ENCODE assay signal across 25 cellular contexts in the genomic region with DNA sequence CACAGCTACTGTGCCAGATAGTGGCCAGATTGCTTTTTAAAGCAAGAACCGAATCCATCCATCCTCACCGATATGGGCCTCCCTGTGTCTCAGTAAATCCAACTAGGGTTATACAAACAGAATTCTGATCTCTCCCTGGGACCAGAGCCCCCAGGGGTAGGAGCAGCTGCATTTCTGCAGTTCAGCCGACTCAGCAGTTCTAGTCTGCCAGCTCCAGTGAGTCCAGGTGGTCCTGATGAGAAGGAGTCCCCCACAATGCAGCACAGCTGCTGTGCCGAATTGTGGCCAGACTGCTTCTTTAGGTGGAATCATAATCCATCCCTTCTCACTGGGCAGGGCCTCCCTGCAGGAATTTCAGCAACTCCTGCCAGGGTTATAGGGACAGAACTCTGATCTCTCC.
DNase-seq lines count a peak whose midpoint lies in the region; ATAC-seq, FAIRE-seq and TF ChIP-seq lines count a peak whose summit lies in the region.
"Had no signal": no experiment of that assay in that cellular context is flagged by ENCODE, and none has a peak within 500 bp of the region (broad histone marks: within the 10 kb centered on the region; RNA-seq: fewer than 3 reads in every experiment).

No MANE protein-coding gene starts in this region.

- no peaks in the 10 kb centered on the region for H3K79me2 ChIP-seq in OCI-LY3 (ENCODE audit: low read length)
- H3K79me2 ChIP-seq in H1 (ENCODE audit: control insufficient read depth in 1 of 2, insufficient read depth in 2 of 2, low read length in 2 of 2): no peaks in the 10 kb centered on the region
- no peaks in the 10 kb centered on the region for H3K79me2 ChIP-seq in neural progenitor cell (ENCODE audit: low read depth)

- TF ChIP-seq RAD21 in A549 (conservative IDR thresholded peaks at IDR 0.05 in 1 of 2, IDR thresholded peaks at IDR 0.05 in 1 of 2) (no peak), H1 (IDR thresholded peaks at IDR 0.05 in 1 of 2, conservative IDR thresholded peaks at IDR 0.05 in 1 of 2; ENCODE audit: low read depth in 2 of 2, low read length in 2 of 2) (no peak)

- H3K18ac ChIP-seq in H1 (ENCODE audit: extremely low read depth, low read length): no peak overlapping the region

- no peaks in the 10 kb centered on the region for H3K27me3 ChIP-seq in OCI-LY3 (ENCODE audit: low read depth, low read length)
- H3K27me3 ChIP-seq in H1 (replicated peaks in 1 of 4; ENCODE audit: control insufficient read depth in 3 of 4, extremely low read depth in 1 of 4, insufficient read depth in 3 of 4, low read length in 3 of 4): no peaks in the 10 kb centered on the region
- no peaks in the 10 kb centered on the region for H3K27me3 ChIP-seq in neural progenitor cell
- H3K27me3 ChIP-seq: BE2C had no signal

- no peak for TF ChIP-seq EP300 in A549 (IDR thresholded peaks at IDR 0.05)
- no peak for TF ChIP-seq EP300 in H1 (IDR thresholded peaks at IDR 0.05; ENCODE audit: borderline replicate concordance in 1 of 2, low read depth in 2 of 2, low read length in 2 of 2)

- H3K36me3 ChIP-seq in OCI-LY3 (replicated peaks; ENCODE audit: low read depth, low read length) (peaks cover 8% of the 10 kb centered on the region), H1 (ENCODE audit: control insufficient read depth in 2 of 4, insufficient read depth in 4 of 4, low read length in 3 of 4) (no peaks in the 10 kb centered on the region), neural progenitor cell (no peaks in the 10 kb centered on the region)
- H3K36me3 ChIP-seq: BE2C; BLaER1 treated with 17β-estradiol and CSF1 and Interleukin-3, amounts not matched to agents 10 nM and 100 nM had no signal

- no peak overlapping the region for H3K9ac ChIP-seq in OCI-LY3 (ENCODE audit: low read length)
- no peak overlapping the region for H3K9ac ChIP-seq in H1 (replicated peaks in 1 of 4; ENCODE audit: extremely low read depth in 1 of 4, low read depth in 3 of 4, low read length in 3 of 4)
- H3K9ac ChIP-seq in neural progenitor cell: no peak overlapping the region
- H3K9ac ChIP-seq: BLaER1 treated with 17β-estradiol and CSF1 and Interleukin-3, amounts not matched to agents 10 nM and 100 nM had no signal

- TF ChIP-seq POLR2A in A549 (IDR thresholded peaks at IDR 0.05; ENCODE audit: low read length) (no peak), H1 (IDR thresholded peaks at IDR 0.05; ENCODE audit: control extremely low read depth in 1 of 2, low read depth in 2 of 2, low read length in 2 of 2) (no peak)

- H3K27me3 Mint-ChIP-seq in neural progenitor cell (ENCODE audit: insufficient read depth, low read depth): no peaks in the 10 kb centered on the region
- H3K27me3 Mint-ChIP-seq: CD4-positive, alpha-beta T cell had no signal

- H4K20me1 ChIP-seq in OCI-LY3 (ENCODE audit: insufficient read depth, low read length) (no peaks in the 10 kb centered on the region), H1 (replicated peaks in 1 of 2; ENCODE audit: control insufficient read depth in 1 of 2, insufficient read depth in 2 of 2, low read length in 2 of 2) (no peaks in the 10 kb centered on the region), neural progenitor cell (ENCODE audit: low read depth) (no peaks in the 10 kb centered on the region)
- H4K20me1 ChIP-seq: BLaER1 treated with 17β-estradiol and CSF1 and Interleukin-3, amounts not matched to agents 10 nM and 100 nM had no signal

- H2AK5ac ChIP-seq in H1 (ENCODE audit: low read depth, low read length): no peak overlapping the region

- no peaks in the 10 kb centered on the region for H3K36me3 Mint-ChIP-seq in neural progenitor cell
- H3K36me3 Mint-ChIP-seq: CD14-positive monocyte; CD8-positive, alpha-beta memory T cell had no signal

- FAIRE-seq in A549 (lab: Jason Lieb, UNC): no peak
- FAIRE-seq in H1 (lab: Jason Lieb, UNC): no peak
- FAIRE-seq: GM12891, GM18507 had no signal

- H3K27ac ChIP-seq in A549 (no peak overlapping the region), OCI-LY3 (ENCODE audit: low read length) (peak overlapping the region; percentile 86), H1 (ENCODE audit: low read depth, low read length) (no peak overlapping the region), neural progenitor cell (no peak overlapping the region)
- H3K27ac ChIP-seq: 22Rv1; BLaER1 treated with 17β-estradiol and CSF1 and Interleukin-3, amounts not matched to agents 10 nM and 100 nM had no signal

- CTCF ChIA-PET in A549 (lab: Yijun Ruan, JAX) (no interaction called here), H1 (lab: Charles Lee; ENCODE audit: partially characterized antibody) (no interaction called here)

- H4K91ac ChIP-seq in H1 (replicated peaks; ENCODE audit: insufficient read length, low read length): no peak overlapping the region

- no peak overlapping the region for H3K56ac ChIP-seq in H1 (replicated peaks; ENCODE audit: insufficient read length, low read depth, low read length)

- H3K4ac ChIP-seq in H1 (replicated peaks; ENCODE audit: insufficient read length, low read depth, low read length): no peak overlapping the region

- H3K4me1 Mint-ChIP-seq in neural progenitor cell: no peaks in the 10 kb centered on the region
- H3K4me1 Mint-ChIP-seq: CD14-positive monocyte; CD8-positive, alpha-beta memory T cell had no signal

- WGBS in A549 (ENCODE audit: missing lambda C conversion rate): 7% methylated on average over 2 of the region's 4 CpGs
- 90% methylated on average over 3 of the region's 4 CpGs; no CpG with 5 or more reads in 1 of the 2 experiments for WGBS in H1 (ENCODE audit: extremely low coverage in 1 of 2, insufficient coverage in 1 of 2, insufficient read length in 1 of 2, insufficient replicate concordance in 2 of 2, low coverage in 1 of 2, low lambda C conversion rate in 2 of 2, missing lambda C conversion rate in 1 of 2), 2 experiments

- POLR2A ChIA-PET in A549 (lab: Yijun Ruan, JAX): no interaction called here
- POLR2A ChIA-PET in H1 (lab: Charles Lee; ENCODE audit: partially characterized antibody): no interaction called here

- H2BK5ac ChIP-seq in H1 (ENCODE audit: low read depth, low read length): no peak overlapping the region

- no peak overlapping the region for H4K8ac ChIP-seq in H1 (ENCODE audit: extremely low read depth, insufficient read depth, low read length)

- DNase-seq in A549 (ENCODE audit: low read depth in 1 of 2, low spot score in 1 of 2) (no peak), H1 (ENCODE audit: low read depth in 1 of 2, low spot score in 2 of 2) (no peak), neural progenitor cell (ENCODE audit: low spot score) (peak; percentile 7)
- no peak for DNase-seq in activated effector memory CD4-positive, alpha-beta T cell treated with anti-CD3 and anti-CD28 coated beads, Interleukin-2, amount 50 U/mL, for 16 hours
- DNase-seq: ACHN; AML-193; BE2C; Calu3; CD4-positive, alpha-beta T cell; CD8-positive, alpha-beta memory T cell; COR-L47; DMS53; DND-41; GF-D8; GOT3; H7; HCEC 1CT had no signal

- no peak overlapping the region for H3K4me3 Mint-ChIP-seq in neural progenitor cell
- H3K4me3 Mint-ChIP-seq: CD14-positive monocyte; CD4-positive, alpha-beta T cell; CD8-positive, alpha-beta memory T cell had no signal

- no peak overlapping the region for H3K27ac Mint-ChIP-seq in neural progenitor cell
- H3K27ac Mint-ChIP-seq: CD14-positive monocyte; CD4-positive, alpha-beta T cell; CD8-positive, alpha-beta memory T cell had no signal

- H3K4me1 ChIP-seq in A549 (no peaks in the 10 kb centered on the region), OCI-LY3 (ENCODE audit: low read length) (peaks cover 35% of the 10 kb centered on the region), H1 (replicated peaks in 1 of 4; ENCODE audit: control insufficient read depth in 3 of 4, insufficient read depth in 4 of 4, low read length in 3 of 4) (no peaks in the 10 kb centered on the region), neural progenitor cell (no peaks in the 10 kb centered on the region)
- H3K4me1 ChIP-seq: BE2C; BLaER1 treated with 17β-estradiol and CSF1 and Interleukin-3, amounts not matched to agents 10 nM and 100 nM had no signal

- H3K9me3 Mint-ChIP-seq in neural progenitor cell: peaks cover 10% of the 10 kb centered on the region

- no peaks in the 10 kb centered on the region for H3K23me2 ChIP-seq in H1 (ENCODE audit: low read depth, low read length)

- TF ChIP-seq CTCF in A549 (IDR thresholded peaks at IDR 0.05): no peak
- no peak for TF ChIP-seq CTCF in OCI-LY3 (IDR thresholded peaks at IDR 0.05; ENCODE audit: low read depth, low read length)
- no peak for TF ChIP-seq CTCF in H1 (IDR thresholded peaks at IDR 0.05; ENCODE audit: control extremely low read depth in 1 of 3, insufficient read depth in 1 of 3, low read depth in 1 of 3, low read length in 3 of 3)
- no peak for TF ChIP-seq CTCF in neural progenitor cell (IDR thresholded peaks at IDR 0.05)

- no peak overlapping the region for H4K5ac ChIP-seq in H1 (ENCODE audit: insufficient read length, low read depth, low read length)

- H3K4me3 ChIP-seq in A549: no peak overlapping the region
- H3K4me3 ChIP-seq in OCI-LY3 (ENCODE audit: low read length): no peak overlapping the region
- no peak overlapping the region for H3K4me3 ChIP-seq in H1 (ENCODE audit: extremely low read depth in 1 of 4, insufficient read depth in 2 of 4, low read depth in 3 of 4, low read length in 4 of 4)
- no peak overlapping the region for H3K4me3 ChIP-seq in neural progenitor cell
- H3K4me3 ChIP-seq: BLaER1 treated with 17β-estradiol and CSF1 and Interleukin-3, amounts not matched to agents 10 nM and 100 nM had no signal

- H2BK15ac ChIP-seq in H1 (ENCODE audit: low read length): no peak overlapping the region

- no peak overlapping the region for H2AFZ ChIP-seq in OCI-LY3 (ENCODE audit: low read depth, low read length)
- H2AFZ ChIP-seq in H1 (ENCODE audit: low read length): no peak overlapping the region
- no peak overlapping the region for H2AFZ ChIP-seq in neural progenitor cell (replicated peaks)

- H3K14ac ChIP-seq in H1 (ENCODE audit: insufficient read length): no peak overlapping the region

- H2BK120ac ChIP-seq in H1 (replicated peaks; ENCODE audit: low read depth, low read length): no peak overlapping the region

- H2BK20ac ChIP-seq in H1 (ENCODE audit: low read length): no peak overlapping the region

- no peaks in the 10 kb centered on the region for H3K79me1 ChIP-seq in H1 (ENCODE audit: low read depth, low read length)

- H3K23ac ChIP-seq in H1 (ENCODE audit: insufficient read length): no peak overlapping the region

- no peaks in the 10 kb centered on the region for H3F3A ChIP-seq in neural progenitor cell (ENCODE audit: low read depth)

- H2BK12ac ChIP-seq in H1 (ENCODE audit: low read depth, low read length): no peak overlapping the region

- ATAC-seq in A549: no peak
- no peak for ATAC-seq in GM19452 (IDR thresholded peaks at IDR 0.05; ENCODE audit: unreplicated experiment)
- no peak for ATAC-seq in HG02973 (IDR thresholded peaks at IDR 0.05; ENCODE audit: unreplicated experiment)

- no peaks in the 10 kb centered on the region for H3K9me3 ChIP-seq in A549
- no peaks in the 10 kb centered on the region; the same call in 1 of the 2 replicates for H3K9me3 ChIP-seq in OCI-LY3 (ENCODE audit: insufficient read depth, low read length)
- H3K9me3 ChIP-seq in H1 (ENCODE audit: insufficient read depth in 2 of 2, low read depth in 1 of 2, low read length in 1 of 2): no peaks in the 10 kb centered on the region
- peaks cover 14% of the 10 kb centered on the region for H3K9me3 ChIP-seq in neural progenitor cell (ENCODE audit: low read depth)
- H3K9me3 ChIP-seq: BE2C had no signal

- H3K4me2 ChIP-seq in A549 (no peak overlapping the region), OCI-LY3 (ENCODE audit: low read length) (no peak overlapping the region), H1 (ENCODE audit: insufficient read depth in 1 of 2, low read depth in 2 of 2, low read length in 2 of 2) (no peak overlapping the region), neural progenitor cell (no peak overlapping the region)
- H3K4me2 ChIP-seq: BLaER1 treated with 17β-estradiol and CSF1 and Interleukin-3, amounts not matched to agents 10 nM and 100 nM had no signal

Comparison
In these comparisons a context has a peak if more than half of its experiments do, and no peak if none do; other contexts are left out.
1. Of the 18 proteins assayed by ChIP-seq in both H1 and A549: peak only in H1: none; only in A549: none; in both: MAFK; in neither: 17.